Comparison of ENCODE assay signal across 8 cellular contexts in the genomic region with DNA sequence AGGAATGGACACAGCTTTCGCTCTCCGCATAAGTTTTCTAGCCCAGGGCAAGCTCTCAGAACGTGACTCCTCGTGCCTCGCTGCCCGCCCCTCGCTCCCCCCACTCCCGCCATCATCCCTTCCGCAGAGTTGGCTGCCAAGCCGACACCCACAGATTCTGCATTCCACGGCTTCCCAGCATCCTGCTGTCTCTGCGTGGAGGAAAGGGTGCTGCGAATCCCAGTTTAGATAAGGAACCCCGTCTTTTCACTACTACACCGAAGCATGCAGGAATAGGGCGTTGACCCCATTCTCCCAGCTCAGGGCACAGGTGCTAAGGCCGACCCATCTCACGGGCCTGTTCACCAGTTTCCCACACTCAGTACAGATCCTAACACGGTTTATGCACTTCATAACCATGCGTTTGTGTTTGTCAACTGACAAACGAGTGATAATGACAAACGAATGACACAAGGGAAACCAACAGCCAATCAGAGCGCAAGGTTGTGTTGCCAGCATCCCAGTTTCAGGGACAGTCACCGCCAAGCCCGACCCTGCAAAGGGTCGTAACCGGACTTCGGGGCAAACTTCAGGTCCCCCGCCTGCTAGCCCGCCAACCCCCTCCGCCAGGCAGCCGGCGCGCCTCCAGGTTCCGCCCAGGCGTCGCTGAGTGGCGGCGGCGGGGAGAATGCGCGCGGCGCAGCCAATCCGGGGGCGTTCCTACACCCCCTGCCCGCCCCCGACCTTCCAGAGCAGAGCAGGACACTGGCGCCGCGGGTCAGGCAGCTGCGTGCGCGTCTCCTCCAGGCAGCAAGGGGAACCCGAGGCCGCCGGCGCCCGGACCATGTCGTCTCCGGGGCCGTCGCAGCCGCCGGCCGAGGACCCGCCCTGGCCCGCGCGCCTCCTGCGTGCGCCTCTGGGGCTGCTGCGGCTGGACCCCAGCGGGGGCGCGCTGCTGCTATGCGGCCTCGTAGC. TPM values are rescaled to one million over a fixed set of nuclear protein-coding genes. Genes with fewer than 3 reads are reported as not detected.
DNase-seq lines count a peak whose midpoint lies in the region; ATAC-seq and TF ChIP-seq lines count a peak whose summit lies in the region.

A gene (plus strand): TSS at position 729 of the 954 bp plus-strand sequence. CDS start 95 bp downstream, at position 824.

- CTCF ChIA-PET in PC-3 (lab: Charles Lee) = no interaction called here

- no peaks in the 10 kb centered on the region for H3K36me3 Mint-ChIP-seq in naive B cell
- H3K36me3 Mint-ChIP-seq in stimulated activated effector memory CD8-positive, alpha-beta T cell treated with anti-CD3 and anti-CD28 coated beads, Interleukin-12 subunit alpha, Interleukin-12 subunit beta, amount 100 ng/mL, for 72 hours = peaks cover 5% of the 10 kb centered on the region

- H3K27me3 Mint-ChIP-seq in naive B cell = no peaks in the 10 kb centered on the region

- peak; percentile 92 for ATAC-seq in GM19463 (IDR thresholded peaks at IDR 0.05; ENCODE audit: unreplicated experiment)
- ATAC-seq in PC-3 = peak; percentile 97
- peak; percentile 89 for ATAC-seq in naive B cell (ENCODE audit: low read depth in 2 of 2)
- ATAC-seq in stimulated activated effector memory CD8-positive, alpha-beta T cell treated with anti-CD3 and anti-CD28 coated beads, Interleukin-12 subunit alpha, Interleukin-12 subunit beta, amount 100 ng/mL, for 72 hours = peak; percentile 92

- POLR2A ChIA-PET in PC-3 (lab: Charles Lee; ENCODE audit: unreplicated experiment) = interaction anchor here (0.6 kb wide), 1 partner anchor 375 kb away, joined by 4 read pairs; no protein-coding TSS in a partner anchor

- H3F3A ChIP-seq in PC-3 (ENCODE audit: low read length, unreplicated experiment) = no peaks in the 10 kb centered on the region

- H3K36me3 ChIP-seq in PC-3 (ENCODE audit: low read depth, low read length) (no peaks in the 10 kb centered on the region), esophagus squamous epithelium (peaks cover 0 to 2% (median 0%) of the 10 kb centered on the region in 3 donors)

- H3K9me2 ChIP-seq in PC-3 (replicated peaks; ENCODE audit: low read length) = no peaks in the 10 kb centered on the region

- TF ChIP-seq CTCF in PC-3 (conservative IDR thresholded peaks at IDR 0.05; ENCODE audit: low read depth, low read length) (no peak), esophagus squamous epithelium (IDR thresholded peaks at IDR 0.05) (peak in 3 of 6 experiments; percentile 19 to 35 (median 35))

- no peaks in the 10 kb centered on the region for H3K9me3 ChIP-seq in PC-3 (ENCODE audit: low read length)
- H3K9me3 ChIP-seq in esophagus squamous epithelium = no peaks in the 10 kb centered on the region

- WGBS in esophagus squamous epithelium, 2 donors = 0 to 7% methylated on average over 18 to 23 of the region's 78 CpGs

- H3K27ac ChIP-seq in PC-3 (ENCODE audit: low read length) (no peak within 1 kb of the TSS), esophagus squamous epithelium (peak within 1 kb of the TSS; percentile 63 to 90 (median 82))

- peak within 1 kb of the TSS; percentile 96 for H2AFZ ChIP-seq in PC-3 (ENCODE audit: low read length)

- BruUV-seq in PC-3 (replicated peaks; lab: Mats Ljungman, UMichigan) = no TSS peak

- H3K27ac Mint-ChIP-seq in naive B cell = peak within 1 kb of the TSS; percentile 90 to 99 (median 96)
- H3K27ac Mint-ChIP-seq in stimulated activated effector memory CD8-positive, alpha-beta T cell treated with anti-CD3 and anti-CD28 coated beads, Interleukin-12 subunit alpha, Interleukin-12 subunit beta, amount 100 ng/mL, for 72 hours = peak within 1 kb of the TSS; percentile 56

- 0 out of 2 replicates have a peak, but pooled peaks cover 5% of the 10 kb centered on the region for H3K79me2 ChIP-seq in PC-3 (ENCODE audit: low read length)

- DNase-seq in COR-L47 (lab: John Stamatoyannopoulos, UW) = peak; percentile 62
- DNase-seq in HK-2 (ENCODE audit: unreplicated experiment) = peak; percentile 81
- peak; percentile 70 for DNase-seq in PC-3
- DNase-seq in activated T-cell treated with anti-CD3 and anti-CD28 coated beads, Interleukin-2, amount 50 U/mL, for 48 hours = peak; percentile 77 to 84
- DNase-seq in esophagus squamous epithelium (lab: John Stamatoyannopoulos, UW) = peak; percentile 39
- DNase-seq in naive B cell = peak; percentile 87
- DNase-seq in stimulated activated effector memory CD8-positive, alpha-beta T cell treated with anti-CD3 and anti-CD28 coated beads, Interleukin-12 subunit alpha, Interleukin-12 subunit beta, amount 100 ng/mL, for 72 hours (ENCODE audit: low spot score in 2 of 2) = peak; percentile 67 to 90

- intact Hi-C loops in PC-3 (cut with micrococcal nuclease) (loop anchor here (2.0 kb wide), 1 partner anchor 58 kb away; a partner anchor contains a TSS), esophagus squamous epithelium (cut with DNase I) (no loop called here)

- peak within 1 kb of the TSS; percentile 67 for H3K4me3 ChIP-seq in PC-3 (ENCODE audit: low read length)
- H3K4me3 ChIP-seq in esophagus squamous epithelium = peak within 1 kb of the TSS; percentile 60 to 82 (median 70)

- H3K4me3 Mint-ChIP-seq in naive B cell = peak within 1 kb of the TSS; percentile 86 to 99 (median 94)
- peak within 1 kb of the TSS; percentile 76 for H3K4me3 Mint-ChIP-seq in stimulated activated effector memory CD8-positive, alpha-beta T cell treated with anti-CD3 and anti-CD28 coated beads, Interleukin-12 subunit alpha, Interleukin-12 subunit beta, amount 100 ng/mL, for 72 hours

- peak in 2 of 4 donors; percentile 74 to 77 for TF ChIP-seq POLR2A in esophagus squamous epithelium (IDR thresholded peaks at IDR 0.05)

- no peaks in the 10 kb centered on the region for H3K27me3 ChIP-seq in PC-3 (ENCODE audit: low read length)
- H3K27me3 ChIP-seq in esophagus squamous epithelium = peaks cover 0 to 6% (median 0%) of the 10 kb centered on the region in 4 donors

- peak within 1 kb of the TSS; percentile 58 for H3K9ac ChIP-seq in PC-3 (ENCODE audit: low read length)

- H3K4me1 Mint-ChIP-seq in naive B cell = peaks cover 35 to 51% (median 41%) of the 10 kb centered on the region in 3 donors
- H3K4me1 Mint-ChIP-seq in stimulated activated effector memory CD8-positive, alpha-beta T cell treated with anti-CD3 and anti-CD28 coated beads, Interleukin-12 subunit alpha, Interleukin-12 subunit beta, amount 100 ng/mL, for 72 hours = peaks cover 21% of the 10 kb centered on the region

- H3K4me1 ChIP-seq in PC-3 (ENCODE audit: insufficient read depth, low read length) (peaks cover 13% of the 10 kb centered on the region; the same call in 1 of the 2 replicates), esophagus squamous epithelium (peaks cover 7 to 34% (median 11%) of the 10 kb centered on the region in 3 donors)

- H3K9me3 Mint-ChIP-seq in naive B cell = no peaks in the 10 kb centered on the region
- no peaks in the 10 kb centered on the region for H3K9me3 Mint-ChIP-seq in stimulated activated effector memory CD8-positive, alpha-beta T cell treated with anti-CD3 and anti-CD28 coated beads, Interleukin-12 subunit alpha, Interleukin-12 subunit beta, amount 100 ng/mL, for 72 hours

- no peaks in the 10 kb centered on the region for H4K20me1 ChIP-seq in PC-3 (ENCODE audit: low read length)

- peak within 1 kb of the TSS; percentile 97 for H3K4me2 ChIP-seq in PC-3 (ENCODE audit: low read length)

RNA-seq across cellular contexts. Expression of the gene that starts here (rescaled TPM):
- total RNA-seq in PC-3 (2014; rRNA removed) (4.1 and 4.4 TPM in 2 replicates), esophagus squamous epithelium (1 to 10 TPM; 1.8 to 8.4 (median 4.5) TPM)
- 10 to 100 TPM; 11.3 to 25.6 (median 14.6) TPM for polyA plus RNA-seq in naive B cell (ENCODE audit: low read depth in 6 of 6)
